ENCODE assay signal across 9 cellular contexts in genomic region chr3:120719167-120719834, GRCh38. TPM values are rescaled to one million over a fixed set of nuclear protein-coding genes. Genes with fewer than 3 reads are reported as not detected.
A peak's percentile ranks its signal among the peaks of the same experiment; 100 is the strongest.
DNase-seq lines count a peak whose midpoint lies in the region; ATAC-seq and TF ChIP-seq lines count a peak whose summit lies in the region.
"Not testable (repeated sequence)": the region's sequence is repeated elsewhere in the genome, so short reads cannot be mapped to it uniquely, and the experiment has no call there.
"Had no signal": no experiment of that assay in that cellular context is flagged by ENCODE, and none has a peak within 500 bp of the region (broad histone marks: within the 10 kb centered on the region; RNA-seq: fewer than 3 reads in every experiment).

No MANE protein-coding gene starts in this region.

- peaks cover 25% of the 10 kb centered on the region for H3K36me3 Mint-ChIP-seq in activated T-helper 17 cell treated with anti-CD3 and anti-CD28 coated beads, Interleukin-2, amount 50 U/mL, for 72 hours (ENCODE audit: low read depth)
- H3K36me3 Mint-ChIP-seq in neural crest cell (ENCODE audit: low read depth): not testable (repeated sequence)

- WGBS in ectodermal cell, 2 experiments: 24 to 25% methylated on average over 20 of the region's 20 CpGs

- not testable (repeated sequence) for H3K9me3 Mint-ChIP-seq in activated T-helper 17 cell treated with anti-CD3 and anti-CD28 coated beads, Interleukin-2, amount 50 U/mL, for 72 hours; neural crest cell

- peak overlapping the region; percentile 64 for H3K4me3 Mint-ChIP-seq in activated T-helper 17 cell treated with anti-CD3 and anti-CD28 coated beads, Interleukin-2, amount 50 U/mL, for 72 hours
- H3K4me3 Mint-ChIP-seq in neural crest cell: peak overlapping the region; percentile 69

- not testable (repeated sequence) for H3K4me1 ChIP-seq in HUES6 (ENCODE audit: control insufficient read depth, insufficient read depth, low read length); ectodermal cell (ENCODE audit: control insufficient read depth, insufficient read depth, low read length); iPS-18a (ENCODE audit: control insufficient read depth, low read depth, low read length); upper lobe of right lung

- not testable (repeated sequence) for H3K27me3 ChIP-seq in HUES6 (ENCODE audit: control insufficient read depth, insufficient read depth, low read length); ectodermal cell (ENCODE audit: control insufficient read depth, insufficient read depth, low read length, poor library complexity, severe bottlenecking); iPS-18a (ENCODE audit: control insufficient read depth, insufficient read depth, low read length); upper lobe of right lung

- H3K36me3 ChIP-seq in HUES6 (ENCODE audit: control insufficient read depth, insufficient read depth, low read length); ectodermal cell (ENCODE audit: control insufficient read depth, insufficient read depth, low read length); iPS-18a (ENCODE audit: control insufficient read depth, low read depth, low read length); upper lobe of right lung: not testable (repeated sequence)

- H3K9ac ChIP-seq in HUES6 (ENCODE audit: low read length) (peak overlapping the region; percentile 62), iPS-18a (ENCODE audit: low read length) (peak overlapping the region; percentile 54)

- not testable (repeated sequence) for H3K9me3 ChIP-seq in HUES6 (ENCODE audit: control insufficient read depth, insufficient read depth, low read depth, low read length); ectodermal cell (ENCODE audit: control insufficient read depth, low read length); iPS-18a (ENCODE audit: control insufficient read depth, low read depth, low read length); upper lobe of right lung

- not testable (repeated sequence) for H3K27me3 Mint-ChIP-seq in activated T-helper 17 cell treated with anti-CD3 and anti-CD28 coated beads, Interleukin-2, amount 50 U/mL, for 72 hours; neural crest cell (ENCODE audit: low read depth)

- H3K27ac ChIP-seq in HUES6 (ENCODE audit: low read depth, low read length) (0 out of 2 replicates have a peak overlapping the region, but pooled peaks have one; percentile 12), iPS-18a (ENCODE audit: low read length) (peak overlapping the region; percentile 54), upper lobe of right lung (peak overlapping the region; percentile 33)
- not testable (repeated sequence) for H3K27ac ChIP-seq in ectodermal cell (ENCODE audit: insufficient read depth, low read depth, low read length, poor library complexity, severe bottlenecking)

- intact Hi-C loops in upper lobe of right lung (cut with DNase I): not testable (repeated sequence)

- not testable (repeated sequence) for TF ChIP-seq CTCF in neural crest cell (conservative IDR thresholded peaks at IDR 0.05); upper lobe of right lung (IDR thresholded peaks at IDR 0.05)

- DNase-seq in activated CD4-positive, CD25-positive, alpha-beta regulatory T cell (lab: John Stamatoyannopoulos, UW): peak in 3 of 4 experiments; percentile 9 to 78 (median 73)
- DNase-seq in neural crest cell (ENCODE audit: low read depth, low spot score) (peak; percentile 17), upper lobe of right lung (peak; percentile 90)
- DNase-seq in stimulated activated CD4-positive, alpha-beta T cell treated with anti-CD3 and anti-CD28 coated beads, TNF-alpha, amount 100 ng/mL, for 1 hour (ENCODE audit: low read depth in 3 of 3, low spot score in 1 of 3): peak; percentile 16 to 49 (median 46)

- not testable (repeated sequence) for ATAC-seq in activated T-helper 17 cell treated with anti-CD3 and anti-CD28 coated beads, Interleukin-2, amount 50 U/mL, for 72 hours (replicated peaks); upper lobe of right lung

- H3K27ac Mint-ChIP-seq in activated T-helper 17 cell treated with anti-CD3 and anti-CD28 coated beads, Interleukin-2, amount 50 U/mL, for 72 hours: peak overlapping the region; percentile 71
- H3K27ac Mint-ChIP-seq in neural crest cell (ENCODE audit: unreplicated experiment): peak overlapping the region; percentile 79

- H3K4me1 Mint-ChIP-seq in activated T-helper 17 cell treated with anti-CD3 and anti-CD28 coated beads, Interleukin-2, amount 50 U/mL, for 72 hours: peaks cover 18% of the 10 kb centered on the region
- H3K4me1 Mint-ChIP-seq in neural crest cell: peaks cover 12% of the 10 kb centered on the region

- H3K4me3 ChIP-seq in HUES6 (ENCODE audit: low read depth, low read length) (peak overlapping the region; percentile 69), ectodermal cell (ENCODE audit: insufficient read depth, low read depth, low read length) (peak overlapping the region; percentile 8), iPS-18a (ENCODE audit: low read length) (peak overlapping the region; percentile 50), upper lobe of right lung (peak overlapping the region; percentile 57)

RNA-seq across cellular contexts. Expression of gene RABL3, which starts 23.0 kb away (rescaled TPM):
- total RNA-seq in activated T-helper 17 cell treated with anti-CD3 and anti-CD28 coated beads, Interleukin-2, amount 50 U/mL, for 72 hours: 10 to 100 TPM; 36.8 to 46.0 TPM
- 14.9 TPM for polyA plus RNA-seq in ectodermal cell (2013, experiment 1 of 4)
- polyA plus RNA-seq in ectodermal cell (2013, experiment 2 of 4): 18.9 TPM
- polyA plus RNA-seq in ectodermal cell (2013, experiment 3 of 4): 13.9 TPM
- 19.5 TPM for polyA plus RNA-seq in ectodermal cell (2013, experiment 4 of 4)
- total RNA-seq in neural crest cell: 16.5 and 17.8 TPM in 2 replicates
- 17.2 TPM for total RNA-seq in upper lobe of right lung

RNA-seq across cellular contexts. Expression of gene GTF2E1, which starts 23.2 kb away (rescaled TPM):
- total RNA-seq in activated T-helper 17 cell treated with anti-CD3 and anti-CD28 coated beads, Interleukin-2, amount 50 U/mL, for 72 hours: 10 to 100 TPM; 11.1 to 20.2 TPM
- polyA plus RNA-seq in ectodermal cell (2013, experiment 1 of 4): 39.9 TPM
- polyA plus RNA-seq in ectodermal cell (2013, experiment 2 of 4): 32.6 TPM
- polyA plus RNA-seq in ectodermal cell (2013, experiment 3 of 4): 26.8 TPM
- polyA plus RNA-seq in ectodermal cell (2013, experiment 4 of 4): 28.6 TPM
- total RNA-seq in neural crest cell: 32.7 and 34.3 TPM in 2 replicates
- total RNA-seq in upper lobe of right lung: 16.8 TPM

RNA-seq across cellular contexts. Expression of gene HGD, which starts 37.3 kb away (rescaled TPM):
- total RNA-seq in activated T-helper 17 cell treated with anti-CD3 and anti-CD28 coated beads, Interleukin-2, amount 50 U/mL, for 72 hours: 1 to 10 TPM in 1 of 2 donors, under 1 TPM in 1; 0.82 to 3.4 TPM
- polyA plus RNA-seq in ectodermal cell (2013, experiment 1 of 4): not detected
- polyA plus RNA-seq in ectodermal cell (2013, experiment 2 of 4): 0.36 TPM
- polyA plus RNA-seq in ectodermal cell (2013, experiment 3 of 4): not detected
- polyA plus RNA-seq in ectodermal cell (2013, experiment 4 of 4): 0.32 TPM
- total RNA-seq in neural crest cell (0.75 and 1.2 TPM in 2 replicates), upper lobe of right lung (3.2 TPM)
- total RNA-seq: SJSA1 had no signal

Comparison
In these comparisons a context has a peak if more than half of its experiments do, and no peak if none do; other contexts are left out.
1. H3K4me3 ChIP-seq: peak in every context shown above with its lines; median percentile 69 in HUES6; 57 in upper lobe of right lung; 50 in iPS-18a; 8 in ectodermal cell.
2. DNase-seq: peak in every context shown above with its lines; median percentile 90 in upper lobe of right lung; 73 in activated CD4-positive, CD25-positive, alpha-beta regulatory T cell; 46 in stimulated activated CD4-positive, alpha-beta T cell treated with anti-CD3 and anti-CD28 coated beads, TNF-alpha, amount 100 ng/mL, for 1 hour; 17 in neural crest cell.